In genomic region chr3:180478695-180479094, GRCh38 we compare ENCODE assay signal across 32 cellular contexts.
"Had no signal": no experiment of that assay in that cellular context is flagged by ENCODE, and none has a peak within 500 bp of the region (broad histone marks: within the 10 kb centered on the region; RNA-seq: fewer than 3 reads in every experiment).

No MANE protein-coding gene starts in this region.

- H3K4me1 Mint-ChIP-seq: activated B cell treated with CpG ODN at 0.5 μM for 24 hours had no signal

- H3K4me1 ChIP-seq: adrenal gland, body of pancreas, breast epithelium, Peyer's patch, SJSA1 had no signal

- H3K27me3 ChIP-seq: adrenal gland, body of pancreas, breast epithelium, Peyer's patch, SJSA1 had no signal

- H3K4me3 Mint-ChIP-seq: activated B cell treated with CpG ODN at 0.5 μM for 24 hours; activated CD4-positive, alpha-beta memory T cell treated with anti-CD3 and anti-CD28 coated beads for 36 hours; activated naive CD4-positive, alpha-beta T cell treated with anti-CD3 and anti-CD28 coated beads for 36 hours; activated T-cell treated with anti-CD3 and anti-CD28 coated beads, Interleukin-2, amount 50 U/mL, for 4 hours; activated T-helper 1 cell treated with anti-CD3 and anti-CD28 coated beads, Interleukin-12 subunit alpha, Interleukin-12 subunit beta, Interleukin-2, Interleukin-4 antibody, amounts not matched to agents 30 ng/mL and 10 ng/mL and 1 ng/mL, durations not matched to agents 14 hours and 24 hours and 36 hours; T-helper 1 cell treated with Interleukin-12 subunit alpha and Interleukin-12 subunit beta and Interleukin-4 antibody, amounts not matched to agents 30 μg/mL and 1 μg/mL, for 36 hours; T-helper 2 cell treated with Interferon-gamma antibody and Interleukin-4, amounts not matched to agents 5 μg/mL and 100 μg/mL, for 36 hours had no signal

- H3K27ac ChIP-seq: adrenal gland, body of pancreas, breast epithelium, Peyer's patch, SJSA1 had no signal

- H3K36me3 ChIP-seq: adrenal gland, breast epithelium, Peyer's patch, SJSA1 had no signal

- H3K9me3 Mint-ChIP-seq: activated CD4-positive, alpha-beta memory T cell treated with anti-CD3 and anti-CD28 coated beads for 36 hours had no signal

- DNase-seq: activated B cell treated with CpG ODN at 0.5 μM for 24 hours; activated CD4-positive, alpha-beta memory T cell treated with anti-CD3 and anti-CD28 coated beads for 36 hours; activated CD4-positive, alpha-beta T cell treated with anti-CD3 and anti-CD28 coated beads for 4 hours; activated CD4-positive, alpha-beta T cell treated with anti-CD3 and anti-CD28 coated beads, Interleukin-2, amount 50 U/mL, for 1 hour; activated CD4-positive, CD25-positive, alpha-beta regulatory T cell treated with anti-CD3 and anti-CD28 coated beads, Interleukin-2, amount 50 U/mL, for 72 hours; activated CD8-positive, alpha-beta memory T cell treated with anti-CD3 and anti-CD28 coated beads, Interleukin-2, amount 50 U/mL, for 4 hours; activated gamma-delta T cell treated with Interleukin-2 at 50 U/mL for 16 hours; activated naive CD4-positive, alpha-beta T cell treated with anti-CD3 and anti-CD28 coated beads for 36 hours; activated T-cell treated with anti-CD3 and anti-CD28 coated beads for 4 hours; activated T-cell treated with anti-CD3 and anti-CD28 coated beads, Interleukin-2, amount 50 U/mL, for 4 hours; adrenal gland; body of pancreas; Karpas-422; KBM-7; NCI-H1436; NCI-H1694; NCI-H1930; NCI-H2081 treated with DMSO at 0.1 percent for 48 hours; NCI-H226; NCI-H69; NK-92 treated with Interleukin-12 subunit alpha and Interleukin-12 subunit beta, amount 100 ng/mL, for 24 hours; PC-3; Peyer's patch; RPMI8226; SHP77 treated with DMSO at 0.1 percent for 48 hours; SK-N-SH had no signal

- H3K9ac ChIP-seq: SK-N-SH had no signal

- ATAC-seq: activated naive CD4-positive, alpha-beta T cell treated with anti-CD3 and anti-CD28 coated beads, Interleukin-2, amount 50 U/mL, for 72 hours; activated T-cell treated with anti-CD3 and anti-CD28 coated beads, Interleukin-2, amount 50 U/mL, for 4 hours; body of pancreas; PC-3 had no signal

- H3K4me2 ChIP-seq: SK-N-SH had no signal

- H3K4me3 ChIP-seq: adrenal gland, body of pancreas, breast epithelium, Peyer's patch, SJSA1 had no signal

- H3K9me3 ChIP-seq: adrenal gland, body of pancreas, breast epithelium, Peyer's patch, SJSA1, SK-N-SH had no signal

- H3K36me3 Mint-ChIP-seq: activated CD4-positive, alpha-beta memory T cell treated with anti-CD3 and anti-CD28 coated beads for 36 hours had no signal

- H3K27ac Mint-ChIP-seq: activated B cell treated with CpG ODN at 0.5 μM for 24 hours; activated CD4-positive, alpha-beta memory T cell treated with anti-CD3 and anti-CD28 coated beads for 36 hours; activated naive CD4-positive, alpha-beta T cell treated with anti-CD3 and anti-CD28 coated beads for 36 hours; activated naive CD4-positive, alpha-beta T cell treated with anti-CD3 and anti-CD28 coated beads, Interleukin-2, amount 50 U/mL, for 72 hours; activated T-helper 1 cell treated with anti-CD3 and anti-CD28 coated beads, Interleukin-12 subunit alpha, Interleukin-12 subunit beta, Interleukin-2, Interleukin-4 antibody, amounts not matched to agents 30 ng/mL and 10 ng/mL and 1 ng/mL, durations not matched to agents 14 hours and 24 hours and 36 hours; T-helper 1 cell treated with Interleukin-12 subunit alpha and Interleukin-12 subunit beta and Interleukin-4 antibody, amounts not matched to agents 30 μg/mL and 1 μg/mL, for 36 hours; T-helper 2 cell treated with Interferon-gamma antibody and Interleukin-4, amounts not matched to agents 5 μg/mL and 100 μg/mL, for 36 hours had no signal
